ENCODE assay signal across 14 cellular contexts in genomic region chr18:47984991-47985390, GRCh38. TPM values are rescaled to one million over a fixed set of nuclear protein-coding genes. Genes with fewer than 3 reads are reported as not detected.
DNase-seq lines count a peak whose midpoint lies in the region; ATAC-seq and TF ChIP-seq lines count a peak whose summit lies in the region.
"Had no signal": no experiment of that assay in that cellular context is flagged by ENCODE, and none has a peak within 500 bp of the region (broad histone marks: within the 10 kb centered on the region; RNA-seq: fewer than 3 reads in every experiment).

No MANE protein-coding gene starts in this region.

- intact Hi-C loops in CD14-positive monocyte (cut with micrococcal nuclease): loop anchor here in 1 of 2 donors (5.0 kb wide), 1 partner anchor 53 kb away; the partner anchor contains the start of gene SMAD2
- intact Hi-C loops in body of pancreas (cut with DNase I): no loop called here

- 57 to 63% methylated on average over 4 of the region's 4 CpGs for WGBS in body of pancreas, 2 donors

- no peak overlapping the region for H2AFZ ChIP-seq in neural progenitor cell (replicated peaks)

- H3K9ac ChIP-seq in neural progenitor cell: no peak overlapping the region
- H3K9ac ChIP-seq: KMS-11 had no signal

- H3K4me3 ChIP-seq in body of pancreas: no peak overlapping the region
- no peak overlapping the region for H3K4me3 ChIP-seq in neural progenitor cell

- H4K20me1 ChIP-seq in neural progenitor cell (ENCODE audit: low read depth): no peaks in the 10 kb centered on the region

- no peaks in the 10 kb centered on the region for H3K79me2 ChIP-seq in neural progenitor cell (ENCODE audit: low read depth)

- H3K4me2 ChIP-seq in neural progenitor cell: no peak overlapping the region
- H3K4me2 ChIP-seq: KMS-11 had no signal

- peaks cover 22% of the 10 kb centered on the region for H3F3A ChIP-seq in neural progenitor cell (ENCODE audit: low read depth)

- TF ChIP-seq POLR2A in body of pancreas (IDR thresholded peaks at IDR 0.05): no peak

- ATAC-seq in body of pancreas (peak; percentile 35), GM19467 (IDR thresholded peaks at IDR 0.05; ENCODE audit: unreplicated experiment) (no peak)

- H3K4me1 ChIP-seq in body of pancreas (no peaks in the 10 kb centered on the region), neural progenitor cell (peaks cover 29% of the 10 kb centered on the region)

- DNase-seq in CD14-positive monocyte (ENCODE audit: low spot score) (no peak), body of pancreas (peak; percentile 32 to 84 (median 64)), neural progenitor cell (ENCODE audit: low spot score) (no peak), T-helper 2 cell (no peak), substantia nigra (lab: John Stamatoyannopoulos, UW) (no peak)
- DNase-seq: C1 segment of cervical spinal cord; CD4-positive, alpha-beta memory T cell; DMS153; DMS79; GDM1; GOT3; H9 had no signal

- TF ChIP-seq CTCF in CD14-positive monocyte (IDR thresholded peaks at IDR 0.05) (no peak), body of pancreas (IDR thresholded peaks at IDR 0.05) (no peak), neural progenitor cell (IDR thresholded peaks at IDR 0.05) (no peak)

- H3K9me3 Mint-ChIP-seq in CD14-positive monocyte (peaks cover 0 to 2% (median 0%) of the 10 kb centered on the region in 7 donors), neural progenitor cell (peaks cover 2% of the 10 kb centered on the region)

- H3K27me3 Mint-ChIP-seq in CD14-positive monocyte (ENCODE audit: low read depth in 3 of 3): peaks cover 2 to 15% (median 3%) of the 10 kb centered on the region in 3 donors
- H3K27me3 Mint-ChIP-seq in neural progenitor cell (ENCODE audit: insufficient read depth, low read depth): peaks cover 17% of the 10 kb centered on the region

- H3K36me3 ChIP-seq in body of pancreas (replicated peaks in 1 of 2; ENCODE audit: insufficient read depth in 1 of 2, low read depth in 2 of 2) (no peaks in the 10 kb centered on the region), neural progenitor cell (no peaks in the 10 kb centered on the region)

- H3K36me3 Mint-ChIP-seq in CD14-positive monocyte: peaks cover 2% of the 10 kb centered on the region in 2 donors
- H3K36me3 Mint-ChIP-seq in neural progenitor cell: no peaks in the 10 kb centered on the region
- H3K36me3 Mint-ChIP-seq: CD4-positive, alpha-beta memory T cell had no signal

- no peaks in the 10 kb centered on the region for H3K9me3 ChIP-seq in body of pancreas
- H3K9me3 ChIP-seq in neural progenitor cell (ENCODE audit: low read depth): no peaks in the 10 kb centered on the region

- H3K4me3 Mint-ChIP-seq in CD14-positive monocyte (no peak overlapping the region), neural progenitor cell (peak overlapping the region; percentile 31)
- H3K4me3 Mint-ChIP-seq: CD4-positive, alpha-beta memory T cell; H9 had no signal

- peak overlapping the region; percentile 90 to 99 (median 98) for H3K27ac Mint-ChIP-seq in CD14-positive monocyte
- H3K27ac Mint-ChIP-seq in neural progenitor cell: peak overlapping the region; percentile 36

- H3K4me1 Mint-ChIP-seq in CD14-positive monocyte: peaks cover 51% of the 10 kb centered on the region
- H3K4me1 Mint-ChIP-seq in neural progenitor cell: peaks cover 38% of the 10 kb centered on the region
- H3K4me1 Mint-ChIP-seq: CD4-positive, alpha-beta memory T cell had no signal

- H3K27me3 ChIP-seq in body of pancreas (no peaks in the 10 kb centered on the region), neural progenitor cell (no peaks in the 10 kb centered on the region)

- no peak overlapping the region for H3K27ac ChIP-seq in body of pancreas
- H3K27ac ChIP-seq in neural progenitor cell: no peak overlapping the region
- H3K27ac ChIP-seq in substantia nigra (ENCODE audit: low read depth, low read length, poor library complexity, severe bottlenecking): no peak overlapping the region
- H3K27ac ChIP-seq: KMS-11 had no signal

RNA-seq across cellular contexts. Expression of gene SMAD2, which starts 54.5 kb away (rescaled TPM):
- 10 to 100 TPM; 70.6 to 72.6 TPM for polyA plus RNA-seq in CD14-positive monocyte
- total RNA-seq in body of pancreas (10 to 100 TPM in 1 of 2 donors, 1 to 10 TPM in 1; 9.6 to 19.7 TPM), neural progenitor cell (ENCODE audit: low replicate concordance) (170 and 233 TPM in 2 replicates)

Comparison
In these comparisons a context has a peak if more than half of its experiments do, and no peak if none do; other contexts are left out.
1. DNase-seq: peak in body of pancreas (4 of 4); none in CD14-positive monocyte (single experiment), neural progenitor cell (single experiment), T-helper 2 cell (0 of 5) and substantia nigra (0 of 49).